17 cellular contexts compared by ENCODE assay signal in genomic region chr12:105672171-105672570, GRCh38.
DNase-seq lines count a peak whose midpoint lies in the region; ATAC-seq and TF ChIP-seq lines count a peak whose summit lies in the region.
"Had no signal": no experiment of that assay in that cellular context is flagged by ENCODE, and none has a peak within 500 bp of the region (broad histone marks: within the 10 kb centered on the region; RNA-seq: fewer than 3 reads in every experiment).

No MANE protein-coding gene starts in this region.

- intact Hi-C loops in right cardiac atrium (cut with DNase I): no loop called here
- intact Hi-C loops in psoas muscle (cut with DNase I): no loop called here
- intact Hi-C loops in head of caudate nucleus (cut with DNase I): no loop called here

- peaks cover 9% of the 10 kb centered on the region for H3K4me1 ChIP-seq in right cardiac atrium (ENCODE audit: control insufficient read depth, insufficient read depth, low read length)
- peaks cover 16% of the 10 kb centered on the region for H3K4me1 ChIP-seq in psoas muscle
- no peaks in the 10 kb centered on the region for H3K4me1 ChIP-seq in urinary bladder (ENCODE audit: insufficient read depth)

- H3K4me3 ChIP-seq in coronary artery (no peak overlapping the region), right cardiac atrium (ENCODE audit: low read length) (no peak overlapping the region), psoas muscle (no peak overlapping the region), urinary bladder (ENCODE audit: low read depth, low read length) (no peak overlapping the region)
- H3K4me3 ChIP-seq: body of pancreas had no signal

- H3K9me3 ChIP-seq in right cardiac atrium (ENCODE audit: control insufficient read depth, low read length) (no peaks in the 10 kb centered on the region), psoas muscle (no peaks in the 10 kb centered on the region)
- H3K9me3 ChIP-seq: body of pancreas had no signal

- peak overlapping the region; percentile 30 to 77 for H3K27ac ChIP-seq in coronary artery
- H3K27ac ChIP-seq in right cardiac atrium (ENCODE audit: low read length): peak overlapping the region; percentile 94
- H3K27ac ChIP-seq in psoas muscle: peak overlapping the region; percentile 2
- peak overlapping the region; percentile 53 for H3K27ac ChIP-seq in urinary bladder (ENCODE audit: low read depth)
- H3K27ac ChIP-seq: body of pancreas had no signal

- WGBS in right cardiac atrium: 46% methylated on average over 2 of the region's 2 CpGs
- WGBS in psoas muscle, 3 donors: 12 to 26% (median 17%) methylated on average over 2 of the region's 2 CpGs
- WGBS in urinary bladder: 50% methylated on average over 2 of the region's 2 CpGs

- H3K27me3 ChIP-seq in right cardiac atrium (ENCODE audit: control insufficient read depth, insufficient read depth) (no peaks in the 10 kb centered on the region), psoas muscle (ENCODE audit: insufficient read depth in 3 of 3, low read length in 2 of 3) (no peaks in the 10 kb centered on the region)
- H3K27me3 ChIP-seq: body of pancreas had no signal

- no peak for DNase-seq in coronary artery (ENCODE audit: low spot score)
- peak in 2 of 3 donors; percentile 51 to 64 for DNase-seq in right cardiac atrium
- DNase-seq in psoas muscle: no peak
- no peak for DNase-seq in head of caudate nucleus
- no peak for DNase-seq in mesenteric fat pad (ENCODE audit: low spot score)
- DNase-seq in cerebellar cortex (ENCODE audit: low spot score): no peak
- DNase-seq in RKO (ENCODE audit: low spot score): no peak
- DNase-seq: activated B cell treated with CpG ODN at 0.5 μM for 24 hours; activated CD8-positive, alpha-beta T cell treated with anti-CD3 and anti-CD28 coated beads for 36 hours; activated T-cell treated with anti-CD3 and anti-CD28 coated beads, Interleukin-2, amount 50 U/mL, for 72 hours; Calu3; HCEC 1CT; NCI-H1105 treated with DMSO at 0.1 percent for 48 hours; NCI-H526; SIG-M5 had no signal

- TF ChIP-seq CTCF in coronary artery (IDR thresholded peaks at IDR 0.05) (no peak), psoas muscle (IDR thresholded peaks at IDR 0.05) (no peak)

- H3K36me3 ChIP-seq in psoas muscle (ENCODE audit: insufficient read depth in 1 of 2, low read depth in 1 of 2) (no peaks in the 10 kb centered on the region), urinary bladder (ENCODE audit: insufficient read depth) (no peaks in the 10 kb centered on the region)

- ATAC-seq in right cardiac atrium (peak in 1 of 2 donors; percentile 50), psoas muscle (no peak)
- ATAC-seq: activated CD8-positive, alpha-beta T cell treated with anti-CD3 and anti-CD28 coated beads for 36 hours; activated T-cell treated with anti-CD3 and anti-CD28 coated beads, Interleukin-2, amount 50 U/mL, for 72 hours had no signal

Comparison
In these comparisons a context has a peak if more than half of its experiments do, and no peak if none do; other contexts are left out.
1. DNase-seq: peak in right cardiac atrium (2 of 3); none in coronary artery (single experiment), psoas muscle (0 of 2), head of caudate nucleus (0 of 42), mesenteric fat pad (single experiment), cerebellar cortex (single experiment) and RKO (single experiment).
2. H3K27ac ChIP-seq: peak in every context shown above with its lines; median percentile 94 in right cardiac atrium; 54 in coronary artery; 53 in urinary bladder; 2 in psoas muscle.